ENCODE assay signal across 9 cellular contexts in the genomic region with DNA sequence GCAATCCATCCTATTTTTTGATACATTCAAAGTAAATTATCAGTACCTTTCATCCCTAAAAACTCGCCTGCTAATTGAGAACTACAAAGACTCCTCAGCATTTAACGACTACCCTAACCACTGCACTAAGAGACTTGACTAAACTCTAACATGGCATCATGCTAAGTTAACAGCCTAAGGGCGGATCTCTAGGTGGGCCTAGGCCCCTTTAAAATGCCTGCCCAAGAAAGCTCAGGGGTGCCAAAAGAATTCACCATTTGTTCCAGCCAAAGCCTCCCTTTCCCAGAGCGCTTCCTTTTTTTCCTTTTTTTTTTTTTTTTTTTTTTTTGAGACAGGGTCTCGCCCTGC. TPM values are rescaled to one million over a fixed set of nuclear protein-coding genes. Genes with fewer than 3 reads are reported as not detected.
DNase-seq lines count a peak whose midpoint lies in the region; ATAC-seq and TF ChIP-seq lines count a peak whose summit lies in the region.
"Had no signal": no experiment of that assay in that cellular context is flagged by ENCODE, and none has a peak within 500 bp of the region (broad histone marks: within the 10 kb centered on the region; RNA-seq: fewer than 3 reads in every experiment).

No MANE protein-coding gene starts in this region.

- H3K27me3 Mint-ChIP-seq in naive B cell: no peaks in the 10 kb centered on the region

- peak overlapping the region; percentile 74 for H3K9ac ChIP-seq in Karpas-422 (ENCODE audit: low read length)

- H3K27ac ChIP-seq in Karpas-422 (ENCODE audit: low read length): peak overlapping the region; percentile 58
- H3K27ac ChIP-seq in coronary artery: peak overlapping the region; percentile 40 to 77

- no peak for ATAC-seq in naive B cell (ENCODE audit: low read depth in 2 of 2)
- no peak for ATAC-seq in HG03469 (IDR thresholded peaks at IDR 0.05; ENCODE audit: unreplicated experiment)

- no peaks in the 10 kb centered on the region for H3K9me3 Mint-ChIP-seq in naive B cell

- DNase-seq in GM12865 (ENCODE audit: low read depth) (no peak), Karpas-422 (peak; percentile 62), coronary artery (ENCODE audit: low spot score) (no peak), naive B cell (no peak), NCI-H1417 treated with DMSO at 0.1 percent for 48 hours (lab: John Stamatoyannopoulos, UW) (no peak), NCI-H2171 (lab: John Stamatoyannopoulos, UW) (no peak), HT-29 (ENCODE audit: low spot score) (no peak)

- peaks cover 12% of the 10 kb centered on the region; the same call in 1 of the 2 replicates for H3K36me3 ChIP-seq in Karpas-422 (ENCODE audit: insufficient read depth, low read length)

- peak overlapping the region; percentile 72 for H3K4me3 ChIP-seq in GM12865 (ENCODE audit: low read depth, low read length)
- H3K4me3 ChIP-seq in Karpas-422 (ENCODE audit: low read length): peak overlapping the region; percentile 75
- H3K4me3 ChIP-seq in coronary artery: peak overlapping the region; percentile 95

- H3K4me3 Mint-ChIP-seq in naive B cell: peak overlapping the region; percentile 80 to 98 (median 92)

- no peaks in the 10 kb centered on the region for H3K9me2 ChIP-seq in Karpas-422 (replicated peaks; ENCODE audit: insufficient read depth, low read length)

- no peaks in the 10 kb centered on the region for H4K20me1 ChIP-seq in Karpas-422 (ENCODE audit: insufficient read depth, low read depth, low read length)

- H3K9me3 ChIP-seq in Karpas-422 (ENCODE audit: low read length): no peaks in the 10 kb centered on the region

- H3K79me2 ChIP-seq in Karpas-422 (ENCODE audit: low read length): peaks cover 32% of the 10 kb centered on the region

- peaks cover 16 to 22% (median 22%) of the 10 kb centered on the region in 3 donors for H3K4me1 Mint-ChIP-seq in naive B cell

- H3K4me1 ChIP-seq in Karpas-422 (ENCODE audit: low read length): peaks cover 15% of the 10 kb centered on the region

- H3K27ac Mint-ChIP-seq in naive B cell: peak overlapping the region; percentile 91 to 96 (median 94)

- H3K4me2 ChIP-seq in Karpas-422 (ENCODE audit: low read depth, low read length, poor library complexity, severe bottlenecking): peak overlapping the region; percentile 89

- H3K27me3 ChIP-seq in Karpas-422 (ENCODE audit: low read length): no peaks in the 10 kb centered on the region

- TF ChIP-seq CTCF in GM12865 (IDR thresholded peaks at IDR 0.05; ENCODE audit: insufficient read depth, low read depth, low read length, missing control alignments) (no peak), coronary artery (IDR thresholded peaks at IDR 0.05) (no peak)

- H3K36me3 Mint-ChIP-seq in naive B cell: peaks cover 0 to 4% of the 10 kb centered on the region in 2 donors

- peak overlapping the region; percentile 63 for H2AFZ ChIP-seq in Karpas-422 (ENCODE audit: low read length)

RNA-seq across cellular contexts. Expression of a gene that starts 0.6 kb away (rescaled TPM):
- total RNA-seq in Karpas-422 (2014; rRNA removed; shearing (Covaris generic); ENCODE audit: low replicate concordance): 20.5 and 44.1 TPM in 2 replicates
- 10 to 100 TPM in 4 of 6 donors, 1 to 10 TPM in 2; 8.9 to 24.8 (median 12.7) TPM for polyA plus RNA-seq in naive B cell (ENCODE audit: low read depth in 6 of 6)
- 14.6 and 15.6 TPM in 2 replicates for total RNA-seq in HT-29 (2014; rRNA removed; shearing (Covaris generic))

RNA-seq across cellular contexts. Expression of a gene that starts 6.1 kb away (rescaled TPM):
- total RNA-seq in Karpas-422 (2014; rRNA removed; shearing (Covaris generic); ENCODE audit: low replicate concordance): not detected in 2 replicates
- polyA plus RNA-seq in naive B cell (ENCODE audit: low read depth in 6 of 6): 1 to 10 TPM in 2 of 6 donors, not detected in 4; 1.7 to 3.7 TPM
- total RNA-seq in HT-29 (2014; rRNA removed; shearing (Covaris generic)): 0.08 TPM in 1 of 2 replicates, not detected in the other
- total RNA-seq: M059J had no signal

RNA-seq across cellular contexts. Expression of a gene that starts 23.3 kb away (rescaled TPM):
- not detected in 2 replicates for total RNA-seq in Karpas-422 (2014; rRNA removed; shearing (Covaris generic); ENCODE audit: low replicate concordance)
- not detected for polyA plus RNA-seq in naive B cell (ENCODE audit: low read depth in 6 of 6)
- not detected in 2 replicates for total RNA-seq in HT-29 (2014; rRNA removed; shearing (Covaris generic))
- total RNA-seq: M059J had no signal

RNA-seq across cellular contexts. Expression of a gene that starts 59.2 kb away (rescaled TPM):
- 11.1 and 14.3 TPM in 2 replicates for total RNA-seq in Karpas-422 (2014; rRNA removed; shearing (Covaris generic); ENCODE audit: low replicate concordance)
- not detected for polyA plus RNA-seq in naive B cell (ENCODE audit: low read depth in 6 of 6)
- 0.08 TPM in 1 of 2 replicates, not detected in the other for total RNA-seq in HT-29 (2014; rRNA removed; shearing (Covaris generic))
